26 cellular contexts compared by ENCODE assay signal in the genomic region with DNA sequence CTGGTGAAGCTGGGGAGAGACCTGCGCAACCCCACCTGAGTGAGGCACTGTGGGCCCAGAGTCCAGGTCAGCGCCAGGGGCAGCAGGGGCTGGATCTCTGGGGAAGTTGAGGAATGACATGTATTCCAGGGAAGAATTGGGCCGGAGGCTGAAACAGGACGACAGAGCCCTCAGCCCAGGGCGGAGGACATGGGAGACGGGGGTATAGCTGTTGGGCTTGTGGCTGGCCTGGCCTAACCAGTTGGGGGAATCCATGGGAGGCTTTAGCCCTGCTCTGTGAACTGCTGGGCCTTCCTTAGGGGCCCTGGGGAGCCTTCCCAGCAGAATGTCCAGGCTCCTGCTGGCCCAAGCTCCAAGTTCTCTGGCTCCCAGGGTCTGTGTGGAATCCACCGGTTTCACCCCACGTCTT. TPM values are rescaled to one million over a fixed set of nuclear protein-coding genes. Genes with fewer than 3 reads are reported as not detected.
DNase-seq lines count a peak whose midpoint lies in the region; ATAC-seq, FAIRE-seq and TF ChIP-seq lines count a peak whose summit lies in the region.
"Had no signal": no experiment of that assay in that cellular context is flagged by ENCODE, and none has a peak within 500 bp of the region (broad histone marks: within the 10 kb centered on the region; RNA-seq: fewer than 3 reads in every experiment).

No MANE protein-coding gene starts in this region.

- ATAC-seq in right lobe of liver = no peak
- no peak for ATAC-seq in HepG2
- no peak for ATAC-seq in aorta (ENCODE audit: low FRiP score)
- ATAC-seq: left cardiac atrium, natural killer cell had no signal

- no peaks in the 10 kb centered on the region for H3K27me3 ChIP-seq in right lobe of liver
- peaks cover 12 to 77% of the 10 kb centered on the region in 2 experiments for H3K27me3 ChIP-seq in HepG2 (ENCODE audit: control insufficient read depth in 1 of 2, insufficient read depth in 2 of 2, low read length in 2 of 2)
- peaks cover 17% of the 10 kb centered on the region for H3K27me3 ChIP-seq in neural progenitor cell
- no peaks in the 10 kb centered on the region for H3K27me3 ChIP-seq in aorta (ENCODE audit: control insufficient read depth in 1 of 2, insufficient read depth in 2 of 2, low read length in 1 of 2)
- H3K27me3 ChIP-seq: adrenal gland; BLaER1 treated with 17β-estradiol and CSF1 and Interleukin-3, amounts not matched to agents 10 nM and 100 nM; brain microvascular endothelial cell; pancreas; uterus had no signal

- in situ Hi-C loops in HepG2 (cut with HindIII; ENCODE audit: extremely low pct_ligation_motif_present, low pct_unique_long_range_greater_than_20kb) = no loop called here

- no peak overlapping the region for H3K4me2 ChIP-seq in HepG2 (ENCODE audit: low read depth, low read length)
- peak overlapping the region; percentile 39 for H3K4me2 ChIP-seq in neural progenitor cell
- H3K4me2 ChIP-seq: BLaER1 treated with 17β-estradiol and CSF1 and Interleukin-3, amounts not matched to agents 10 nM and 100 nM had no signal

- CTCF ChIA-PET in HepG2 (lab: Yijun Ruan, JAX; ENCODE audit: low intra/inter-chr PET ratio, low total read pairs) = no interaction called here

- no peak overlapping the region for H2AFZ ChIP-seq in HepG2 (ENCODE audit: low read length)
- H2AFZ ChIP-seq in neural progenitor cell (replicated peaks) = no peak overlapping the region

- H3F3A ChIP-seq in neural progenitor cell (ENCODE audit: low read depth) = peaks cover 7% of the 10 kb centered on the region

- H3K9ac ChIP-seq in HepG2 (ENCODE audit: insufficient read depth, low read depth, low read length) = no peak overlapping the region
- H3K9ac ChIP-seq in neural progenitor cell = no peak overlapping the region
- H3K9ac ChIP-seq: BLaER1 treated with 17β-estradiol and CSF1 and Interleukin-3, amounts not matched to agents 10 nM and 100 nM had no signal

- H3K4me1 Mint-ChIP-seq in glutamatergic neuron (ENCODE audit: low read depth, unreplicated experiment) (peaks cover 18% of the 10 kb centered on the region), neural progenitor cell (peaks cover 27% of the 10 kb centered on the region)
- H3K4me1 Mint-ChIP-seq: activated CD4-positive, alpha-beta memory T cell treated with anti-CD3 and anti-CD28 coated beads, Interleukin-2, amount 10 ng/mL, durations not matched to agents 7 days and 5 days; natural killer cell had no signal

- TF ChIP-seq POLR2A in right lobe of liver (IDR thresholded peaks at IDR 0.05) (no peak), HepG2 (IDR thresholded peaks at IDR 0.05; ENCODE audit: insufficient read depth in 1 of 2, low read depth in 2 of 2, low read length in 2 of 2) (no peak)

- no peak overlapping the region for H3K4me3 Mint-ChIP-seq in glutamatergic neuron (ENCODE audit: unreplicated experiment)
- no peak overlapping the region for H3K4me3 Mint-ChIP-seq in neural progenitor cell
- H3K4me3 Mint-ChIP-seq: activated CD4-positive, alpha-beta memory T cell treated with anti-CD3 and anti-CD28 coated beads, Interleukin-2, amount 10 ng/mL, durations not matched to agents 7 days and 5 days; natural killer cell; T-helper 1 cell treated with Interleukin-12 subunit alpha and Interleukin-12 subunit beta and Interleukin-4 antibody, amounts not matched to agents 30 μg/mL and 1 μg/mL, for 36 hours had no signal

- BruUV-seq in HepG2 (replicated peaks; lab: Mats Ljungman, UMichigan) = no TSS peak

- H3K79me2 ChIP-seq in HepG2 (ENCODE audit: insufficient read depth, low read length) (no peaks in the 10 kb centered on the region), neural progenitor cell (ENCODE audit: low read depth) (no peaks in the 10 kb centered on the region)

- peaks cover 5% of the 10 kb centered on the region for H3K27me3 Mint-ChIP-seq in glutamatergic neuron (ENCODE audit: unreplicated experiment)
- peaks cover 21% of the 10 kb centered on the region for H3K27me3 Mint-ChIP-seq in neural progenitor cell (ENCODE audit: insufficient read depth, low read depth)
- H3K27me3 Mint-ChIP-seq: activated CD4-positive, alpha-beta memory T cell treated with anti-CD3 and anti-CD28 coated beads, Interleukin-2, amount 10 ng/mL, durations not matched to agents 7 days and 5 days had no signal

- H3K4me3 ChIP-seq in right lobe of liver = no peak overlapping the region
- no peak overlapping the region for H3K4me3 ChIP-seq in HepG2 (replicated peaks in 1 of 3; ENCODE audit: insufficient read depth in 1 of 3, low read depth in 2 of 3, low read length in 3 of 3)
- H3K4me3 ChIP-seq in neural progenitor cell = no peak overlapping the region
- H3K4me3 ChIP-seq in aorta (ENCODE audit: low read length in 2 of 2) = no peak overlapping the region
- H3K4me3 ChIP-seq: adrenal gland; BLaER1 treated with 17β-estradiol and CSF1 and Interleukin-3, amounts not matched to agents 10 nM and 100 nM; pancreas; suprapubic skin; uterus had no signal

- no peak for FAIRE-seq in HepG2 (lab: Jason Lieb, UNC)
- FAIRE-seq: GM19239, H54, pancreas, TTC549 had no signal

- WGBS in right lobe of liver (ENCODE audit: insufficient coverage, low coverage, low lambda C conversion rate, missing lambda C conversion rate) = no CpG with 5 or more reads among the region's 8 CpGs
- WGBS in HepG2 (ENCODE audit: low lambda C conversion rate) = 81% methylated on average over 8 of the region's 8 CpGs
- WGBS in aorta, 2 donors = 80 to 84% methylated on average over 8 of the region's 8 CpGs

- TF ChIP-seq CTCF in right lobe of liver (IDR thresholded peaks at IDR 0.05) = no peak
- no peak for TF ChIP-seq CTCF in HepG2 (CRISPR knock-in tag; IDR thresholded peaks at IDR 0.05)
- TF ChIP-seq CTCF in glutamatergic neuron (IDR thresholded peaks at IDR 0.05; ENCODE audit: partially characterized antibody, unreplicated experiment) = no peak
- no peak for TF ChIP-seq CTCF in neural progenitor cell (IDR thresholded peaks at IDR 0.05)

- H3K4me1 ChIP-seq in right lobe of liver = no peaks in the 10 kb centered on the region
- H3K4me1 ChIP-seq in HepG2 (ENCODE audit: insufficient read depth, low read length) = peaks cover 9% of the 10 kb centered on the region
- peaks cover 17% of the 10 kb centered on the region for H3K4me1 ChIP-seq in neural progenitor cell
- H3K4me1 ChIP-seq in aorta (ENCODE audit: control insufficient read depth in 1 of 2, insufficient read depth in 2 of 2, low read length in 2 of 2) = no peaks in the 10 kb centered on the region
- H3K4me1 ChIP-seq: pancreas, uterus had no signal

- H4K20me1 ChIP-seq in HepG2 (ENCODE audit: insufficient read depth, low read length) (no peaks in the 10 kb centered on the region), neural progenitor cell (ENCODE audit: low read depth) (no peaks in the 10 kb centered on the region)
- H4K20me1 ChIP-seq: BLaER1 treated with 17β-estradiol and CSF1 and Interleukin-3, amounts not matched to agents 10 nM and 100 nM had no signal

- POLR2A ChIA-PET in HepG2 (lab: Yijun Ruan, JAX) = no interaction called here

- H3K36me3 ChIP-seq in right lobe of liver = no peaks in the 10 kb centered on the region
- no peaks in the 10 kb centered on the region for H3K36me3 ChIP-seq in HepG2 (replicated peaks in 1 of 2; ENCODE audit: control insufficient read depth in 1 of 2, insufficient read depth in 2 of 2, low read length in 2 of 2)
- no peaks in the 10 kb centered on the region for H3K36me3 ChIP-seq in neural progenitor cell
- no peaks in the 10 kb centered on the region for H3K36me3 ChIP-seq in aorta (ENCODE audit: control insufficient read depth in 1 of 2, insufficient read depth in 2 of 2, low read length in 1 of 2)
- H3K36me3 ChIP-seq: adrenal gland; BLaER1 treated with 17β-estradiol and CSF1 and Interleukin-3, amounts not matched to agents 10 nM and 100 nM; brain microvascular endothelial cell; pancreas; suprapubic skin; uterus had no signal

- intact Hi-C loops in right lobe of liver (cut with DNase I) = no loop called here
- intact Hi-C loops in HepG2 (cut with micrococcal nuclease; ENCODE audit: unreplicated experiment) = no loop called here
- intact Hi-C loops in aorta (cut with DNase I) = no loop called here

- peaks cover 5% of the 10 kb centered on the region for H3K9me3 Mint-ChIP-seq in glutamatergic neuron (ENCODE audit: unreplicated experiment)
- H3K9me3 Mint-ChIP-seq in neural progenitor cell = peaks cover 11% of the 10 kb centered on the region
- H3K9me3 Mint-ChIP-seq: activated CD4-positive, alpha-beta memory T cell treated with anti-CD3 and anti-CD28 coated beads, Interleukin-2, amount 10 ng/mL, durations not matched to agents 7 days and 5 days; natural killer cell had no signal

- H3K9me3 ChIP-seq in right lobe of liver (no peaks in the 10 kb centered on the region), HepG2 (ENCODE audit: low read length) (peaks cover 5% of the 10 kb centered on the region; the same call in 1 of the 2 replicates), neural progenitor cell (ENCODE audit: low read depth) (no peaks in the 10 kb centered on the region), aorta (ENCODE audit: control insufficient read depth, low read length) (no peaks in the 10 kb centered on the region)
- H3K9me3 ChIP-seq: adrenal gland, pancreas, suprapubic skin, uterus had no signal

- no peak for TF ChIP-seq RAD21 in HepG2 (CRISPR knock-in tag; IDR thresholded peaks at IDR 0.05)

- H3K27ac ChIP-seq in right lobe of liver (no peak overlapping the region), HepG2 (ENCODE audit: extremely low read length, insufficient read depth, low read length) (no peak overlapping the region), neural progenitor cell (peak overlapping the region; percentile 3), aorta (ENCODE audit: low read depth in 1 of 2, low read length in 2 of 2) (no peak overlapping the region)
- H3K27ac ChIP-seq: adrenal gland; BLaER1 treated with 17β-estradiol and CSF1 and Interleukin-3, amounts not matched to agents 10 nM and 100 nM; brain microvascular endothelial cell; pancreas; suprapubic skin; uterus had no signal

- TF ChIP-seq EP300 in HepG2 (IDR thresholded peaks at IDR 0.05; ENCODE audit: low read depth in 2 of 2, low read length in 2 of 2) (no peak), HepG2 (CRISPR knock-in tag; IDR thresholded peaks at IDR 0.05; ENCODE audit: borderline replicate concordance) (no peak)

- DNase-seq in right lobe of liver = peak in 2 of 3 donors; percentile 8 to 26
- DNase-seq in HepG2 (ENCODE audit: low spot score) = no peak
- no peak for DNase-seq in glutamatergic neuron
- no peak for DNase-seq in neural progenitor cell (ENCODE audit: low spot score)
- peak; percentile 21 to 57 for DNase-seq in aorta
- DNase-seq in activated CD8-positive, alpha-beta memory T cell treated with anti-CD3 and anti-CD28 coated beads, Interleukin-2, amount 50 U/mL, for 48 hours = no peak
- DNase-seq in NCI-H2227 treated with DMSO at 0.1 percent for 48 hours (lab: John Stamatoyannopoulos, UW) = no peak
- no peak for DNase-seq in mesenteric fat pad (ENCODE audit: low spot score)
- DNase-seq: activated CD4-positive, alpha-beta memory T cell treated with anti-CD3 and anti-CD28 coated beads, Interleukin-2, amount 10 ng/mL, durations not matched to agents 7 days and 5 days; activated CD4-positive, alpha-beta T cell treated with anti-CD3 and anti-CD28 coated beads for 1 hour; brain microvascular endothelial cell; effector CD4-positive, alpha-beta T cell; left cardiac atrium; natural killer cell; NCI-H526; stimulated activated CD4-positive, alpha-beta T cell treated with anti-CD3 and anti-CD28 coated beads, Interleukin-4, amount 100 ng/mL, for 4 hours; stimulated activated naive CD4-positive, alpha-beta T cell had no signal

- peaks cover 6% of the 10 kb centered on the region for H3K36me3 Mint-ChIP-seq in glutamatergic neuron (ENCODE audit: unreplicated experiment)
- H3K36me3 Mint-ChIP-seq in neural progenitor cell = no peaks in the 10 kb centered on the region
- H3K36me3 Mint-ChIP-seq: natural killer cell had no signal

- peak overlapping the region; percentile 70 for H3K27ac Mint-ChIP-seq in glutamatergic neuron (ENCODE audit: unreplicated experiment)
- peak overlapping the region; percentile 92 for H3K27ac Mint-ChIP-seq in neural progenitor cell
- H3K27ac Mint-ChIP-seq: activated CD4-positive, alpha-beta memory T cell treated with anti-CD3 and anti-CD28 coated beads, Interleukin-2, amount 10 ng/mL, durations not matched to agents 7 days and 5 days; natural killer cell; T-helper 1 cell treated with Interleukin-12 subunit alpha and Interleukin-12 subunit beta and Interleukin-4 antibody, amounts not matched to agents 30 μg/mL and 1 μg/mL, for 36 hours had no signal

RNA-seq across cellular contexts. Expression of a gene that starts 50.3 kb away (rescaled TPM):
- total RNA-seq in right lobe of liver = 1 to 10 TPM in 2 of 6 experiments, under 1 TPM in 4; 0.37 to 1.7 (median 0.60) TPM
- 2.5 and 18.9 TPM in 2 replicates for total RNA-seq in HepG2 (2016; rRNA removed; fragmentation: Illumina TruSeq; extraction: Trizol)
- 0.30 and 0.35 TPM in 2 replicates for total RNA-seq in HepG2 (2016; cell fraction: cytosol; rRNA removed; fragmentation: Illumina TruSeq; extraction: Trizol; ENCODE audit: low read depth)
- total RNA-seq in HepG2 (2016; cell fraction: insoluble cytoplasmic fraction; rRNA removed; fragmentation: Illumina TruSeq; extraction: Trizol) = 2.0 and 16.5 TPM in 2 replicates
- 0.90 and 1.1 TPM in 2 replicates for total RNA-seq in HepG2 (2016; cell fraction: membrane; rRNA removed; fragmentation: Illumina TruSeq; extraction: Trizol)
- 66.8 and 83.4 TPM in 2 replicates for total RNA-seq in HepG2 (2016; cell fraction: nucleus; rRNA removed; fragmentation: Illumina TruSeq; extraction: Trizol)
- polyA plus RNA-seq in HepG2 (2011; rRNA removed) = 1.3 TPM in 2 replicates
- 0.05 TPM in 2 replicates for polyA plus RNA-seq in HepG2 (2011; cell fraction: cytosol; rRNA removed)
- polyA plus RNA-seq in HepG2 (2011; cell fraction: nucleus; rRNA removed) = 11.8 and 14.7 TPM in 2 replicates
- 1.9 and 2.0 TPM in 2 replicates for polyA plus RNA-seq in HepG2 (2012)
- polyA plus RNA-seq in HepG2 (2016; cell fraction: cytosol; fragmentation: Illumina TruSeq; extraction: Trizol; ENCODE audit: low read depth) = 0.01 and 0.02 TPM in 2 replicates
- 0.15 and 0.17 TPM in 2 replicates for polyA plus RNA-seq in HepG2 (2016; cell fraction: insoluble cytoplasmic fraction; fragmentation: Illumina TruSeq; extraction: Trizol; ENCODE audit: low read depth)
- 0.03 and 0.06 TPM in 2 replicates for polyA plus RNA-seq in HepG2 (2016; cell fraction: membrane; fragmentation: Illumina TruSeq; extraction: Trizol; ENCODE audit: low read depth)
- 8.4 and 10.5 TPM in 2 replicates for polyA plus RNA-seq in HepG2 (2016; cell fraction: nucleus; fragmentation: Illumina TruSeq; extraction: Trizol; ENCODE audit: insufficient read depth, low read depth)
- polyA minus RNA-seq in HepG2 (2011; rRNA and poly(A)+ RNA removed; ENCODE audit: low replicate concordance) = 0.05 and 36.1 TPM in 2 replicates
- 0.79 and 0.97 TPM in 2 replicates for polyA minus RNA-seq in HepG2 (2011; cell fraction: cytosol; rRNA and poly(A)+ RNA removed)
- 112 and 125 TPM in 2 replicates for polyA minus RNA-seq in HepG2 (2011; cell fraction: nucleus; rRNA and poly(A)+ RNA removed)
- total RNA-seq in glutamatergic neuron (ENCODE audit: unreplicated experiment) = 14.3 TPM
- total RNA-seq in neural progenitor cell (ENCODE audit: low replicate concordance) = 2.3 TPM in 2 replicates
- total RNA-seq in aorta = 1 to 10 TPM; 2.3 to 5.4 TPM
- polyA plus RNA-seq in aorta = under 1 TPM; 0.08 to 0.13 TPM
- total RNA-seq in mesenteric fat pad = 3.0 TPM

Comparison
In these comparisons a context has a peak if more than half of its experiments do, and no peak if none do; other contexts are left out.
1. DNase-seq: peak in right lobe of liver (2 of 3) and aorta (2 of 2); none in HepG2 (single experiment), glutamatergic neuron (single experiment), neural progenitor cell (single experiment), activated CD8-positive, alpha-beta memory T cell treated with anti-CD3 and anti-CD28 coated beads, Interleukin-2, amount 50 U/mL, for 48 hours (single experiment), NCI-H2227 treated with DMSO at 0.1 percent for 48 hours (single experiment) and mesenteric fat pad (single experiment).